30 cellular contexts compared by ENCODE assay signal in the genomic region with DNA sequence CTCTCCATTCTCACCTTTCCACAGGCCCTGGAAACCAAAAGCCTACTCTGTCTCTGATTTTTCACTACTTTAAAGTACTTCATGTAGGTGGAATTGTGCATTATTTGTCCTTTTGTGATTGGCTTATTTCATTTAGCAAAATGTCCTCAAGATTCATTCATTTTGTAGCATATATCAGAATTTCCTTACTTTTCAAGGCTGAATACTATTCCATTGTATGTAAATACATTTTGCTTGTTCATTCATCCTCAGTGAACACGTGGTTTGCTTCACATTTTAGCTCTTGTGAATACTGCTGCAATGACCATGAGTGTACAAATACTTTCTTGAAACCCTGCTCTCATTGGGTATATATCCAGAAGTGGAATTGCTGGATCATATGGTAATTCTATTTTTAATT.
"Had no signal": no experiment of that assay in that cellular context is flagged by ENCODE, and none has a peak within 500 bp of the region (broad histone marks: within the 10 kb centered on the region; RNA-seq: fewer than 3 reads in every experiment).

No MANE protein-coding gene starts in this region.

- ATAC-seq: activated CD4-positive, CD25-positive, alpha-beta regulatory T cell treated with anti-CD3 and anti-CD28 coated beads, Interleukin-2, amount 50 U/mL, for 24 hours; activated CD8-positive, alpha-beta T cell treated with anti-CD3 and anti-CD28 coated beads for 36 hours; activated T-cell treated with anti-CD3 and anti-CD28 coated beads, Interleukin-2, amount 50 U/mL, for 4 hours; activated T-helper 17 cell treated with anti-CD3 and anti-CD28 coated beads, Interleukin-2, amount 50 U/mL, for 72 hours; foreskin keratinocyte; gastrocnemius medialis; heart left ventricle; T-helper 17 cell had no signal

- H3K27me3 ChIP-seq: brain microvascular endothelial cell, dorsolateral prefrontal cortex, esophagus muscularis mucosa, foreskin keratinocyte, gastrocnemius medialis, heart left ventricle had no signal

- H3K36me3 ChIP-seq: brain microvascular endothelial cell, esophagus muscularis mucosa, gastrocnemius medialis, heart left ventricle had no signal

- H3K4me1 ChIP-seq: foreskin keratinocyte had no signal

- H3K4me3 ChIP-seq: coronary artery, dorsolateral prefrontal cortex, esophagus muscularis mucosa, gastrocnemius medialis, heart left ventricle had no signal

- FAIRE-seq: astrocyte, bronchial epithelial cell had no signal

- DNase-seq: activated B cell treated with CpG ODN at 0.5 μM for 24 hours; activated CD4-positive, alpha-beta T cell treated with anti-CD3 and anti-CD28 coated beads for 48 hours; activated CD4-positive, alpha-beta T cell treated with anti-CD3 and anti-CD28 coated beads, Interleukin-2, amount 50 U/mL, for 1 hour; activated CD4-positive, alpha-beta T cell treated with anti-CD3 and anti-CD28 coated beads, Interleukin-2, amount 50 U/mL, for 48 hours; activated CD8-positive, alpha-beta memory T cell treated with anti-CD3 and anti-CD28 coated beads for 24 hours; activated CD8-positive, alpha-beta T cell treated with anti-CD3 and anti-CD28 coated beads for 36 hours; activated effector memory CD4-positive, alpha-beta T cell treated with Interleukin-2 at 50 U/mL for 16 hours; activated gamma-delta T cell treated with Interleukin-2 at 50 U/mL for 16 hours; activated naive CD4-positive, alpha-beta T cell treated with anti-CD3 and anti-CD28 coated beads, Interleukin-2, amount 50 U/mL, for 16 hours; activated naive CD4-positive, alpha-beta T cell treated with Interleukin-2 at 50 U/mL for 16 hours; activated T-cell treated with anti-CD3 and anti-CD28 coated beads, Interleukin-2, amount 50 U/mL, for 4 hours; amniotic stem cell; anterior cingulate cortex; brain microvascular endothelial cell; dorsolateral prefrontal cortex; effector memory CD4-positive, alpha-beta T cell; erythroblast; foreskin keratinocyte; gastrocnemius medialis; glutamatergic neuron; heart left ventricle; T-helper 17 cell; T1000; WERI-Rb-1 had no signal

- H3K27ac ChIP-seq: brain microvascular endothelial cell, coronary artery, esophagus muscularis mucosa, foreskin keratinocyte, gastrocnemius medialis, heart left ventricle, WERI-Rb-1 had no signal

- H3K9me3 ChIP-seq: esophagus muscularis mucosa, gastrocnemius medialis had no signal
